In the genomic region with DNA sequence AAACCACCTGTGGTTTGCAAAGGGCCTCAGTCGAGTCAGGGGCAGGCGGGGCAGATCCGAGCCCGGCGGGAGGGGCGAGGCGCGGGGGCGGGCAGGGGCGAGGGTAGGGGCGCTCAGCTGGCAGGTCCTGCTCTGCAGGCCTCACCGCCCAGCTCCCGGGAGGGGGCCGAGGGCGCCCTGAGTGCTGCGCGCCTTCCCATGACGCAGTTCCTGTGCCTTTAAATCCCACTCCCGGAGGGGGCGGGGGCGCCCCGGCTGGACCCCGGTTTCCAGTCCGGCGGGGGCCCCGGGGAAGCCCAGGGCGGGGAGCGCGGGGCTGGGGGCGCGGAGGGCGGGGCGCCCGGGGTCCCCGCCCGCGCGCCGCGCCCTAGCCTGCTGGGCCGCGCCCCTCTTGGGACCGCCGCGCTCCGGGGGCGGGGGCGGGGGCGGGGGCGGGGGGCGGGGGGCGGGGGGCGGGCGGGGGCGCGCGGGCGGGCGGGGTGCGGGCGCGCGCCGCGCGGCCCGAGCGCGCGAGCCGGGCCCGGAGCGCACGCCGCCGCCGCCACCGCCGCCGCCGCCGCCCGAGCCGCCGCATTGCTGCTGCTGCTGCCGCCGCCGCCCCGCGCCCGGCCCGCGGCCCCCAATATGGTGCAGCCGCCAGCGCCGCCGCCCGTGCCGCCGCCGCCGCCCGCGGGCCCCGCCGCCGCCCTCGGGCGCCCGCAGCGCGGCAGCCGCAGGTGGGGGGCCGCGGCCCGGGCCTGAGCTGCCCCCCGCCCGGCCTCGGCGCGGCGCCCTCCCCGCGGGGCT, we compare ENCODE assay signal across 8 cellular contexts. TPM values are rescaled to one million over a fixed set of nuclear protein-coding genes. Genes with fewer than 3 reads are reported as not detected.
DNase-seq lines count a peak whose midpoint lies in the region; ATAC-seq, FAIRE-seq and TF ChIP-seq lines count a peak whose summit lies in the region.

JPH3 (plus strand) TSS at position 504 of the 786 bp plus-strand sequence. CDS start 639 bp downstream, outside the sequence.

- FAIRE-seq in HepG2 (lab: Jason Lieb, UNC) (no peak), urothelium cell line (lab: Jason Lieb, UNC) (peak; percentile 32)

- H2AFZ ChIP-seq in HepG2 (ENCODE audit: low read length), result no peak within 1 kb of the TSS

- H4K20me1 ChIP-seq in HepG2 (ENCODE audit: insufficient read depth, low read length), result no peaks in the 10 kb centered on the region; the same call in 1 of the 2 replicates

- POLR2A ChIA-PET in HepG2 (lab: Yijun Ruan, JAX), result no interaction called here

- peak within 1 kb of the TSS; percentile 46 for H3K4me2 ChIP-seq in HepG2 (ENCODE audit: low read depth, low read length)

- BruUV-seq in HepG2 (replicated peaks; lab: Mats Ljungman, UMichigan), result no TSS peak

- intact Hi-C loops in HepG2 (cut with micrococcal nuclease; ENCODE audit: unreplicated experiment) (loop anchor here (10.0 kb wide), 1 partner anchor 63 kb away; no protein-coding TSS in a partner anchor), right lobe of liver (cut with DNase I) (no loop called here), lower lobe of right lung (cut with DNase I) (no loop called here)

- TF ChIP-seq EP300 in HepG2 (IDR thresholded peaks at IDR 0.05; ENCODE audit: low read depth in 2 of 2, low read length in 2 of 2), result no peak
- no peak for TF ChIP-seq EP300 in HepG2 (CRISPR knock-in tag; IDR thresholded peaks at IDR 0.05; ENCODE audit: borderline replicate concordance)

- H3K4me3 ChIP-seq in HepG2 (replicated peaks in 1 of 3; ENCODE audit: insufficient read depth in 1 of 3, low read depth in 2 of 3, low read length in 3 of 3) (peak within 1 kb of the TSS in 2 of 3 experiments; percentile 20 to 42; a peak in 2 of 6 replicates), right lobe of liver (no peak within 1 kb of the TSS), WERI-Rb-1 (ENCODE audit: low read depth, low read length) (peak within 1 kb of the TSS; percentile 72), iPS-18c (ENCODE audit: insufficient read depth, low read depth, low read length) (peak within 1 kb of the TSS; percentile 87), lower lobe of right lung (no peak within 1 kb of the TSS)

- no peak for TF ChIP-seq CTCF in HepG2 (CRISPR knock-in tag; IDR thresholded peaks at IDR 0.05)
- TF ChIP-seq CTCF in right lobe of liver (IDR thresholded peaks at IDR 0.05), result no peak
- TF ChIP-seq CTCF in WERI-Rb-1 (IDR thresholded peaks at IDR 0.05; ENCODE audit: low read depth, low read length), result no peak
- TF ChIP-seq CTCF in lower lobe of right lung (IDR thresholded peaks at IDR 0.05), result no peak

- H3K27me3 ChIP-seq in HepG2 (ENCODE audit: control insufficient read depth in 1 of 2, insufficient read depth in 2 of 2, low read length in 2 of 2), result peaks cover 39 to 83% of the 10 kb centered on the region in 2 experiments
- H3K27me3 ChIP-seq in right lobe of liver, result peaks cover 0 to 10% of the 10 kb centered on the region in 2 donors
- H3K27me3 ChIP-seq in WERI-Rb-1 (ENCODE audit: insufficient read depth, low read depth, severe bottlenecking), result no peaks in the 10 kb centered on the region
- H3K27me3 ChIP-seq in lower lobe of right lung (ENCODE audit: low read depth), result peaks cover 72% of the 10 kb centered on the region

- WGBS in HepG2 (ENCODE audit: low lambda C conversion rate), result 2% methylated on average over 28 of the region's 124 CpGs
- no CpG with 5 or more reads among the region's 124 CpGs for WGBS in right lobe of liver (ENCODE audit: insufficient coverage, low coverage, low lambda C conversion rate, missing lambda C conversion rate)

- no peaks in the 10 kb centered on the region for H3K36me3 ChIP-seq in HepG2 (replicated peaks in 1 of 2; ENCODE audit: control insufficient read depth in 1 of 2, insufficient read depth in 2 of 2, low read length in 2 of 2)
- H3K36me3 ChIP-seq in right lobe of liver, result no peaks in the 10 kb centered on the region
- no peaks in the 10 kb centered on the region for H3K36me3 ChIP-seq in WERI-Rb-1
- H3K36me3 ChIP-seq in lower lobe of right lung, result no peaks in the 10 kb centered on the region

- ATAC-seq in HepG2 (no peak), right lobe of liver (no peak), lower lobe of right lung (no peak), HG03342 (IDR thresholded peaks at IDR 0.05; ENCODE audit: unreplicated experiment) (no peak)

- CTCF ChIA-PET in HepG2 (lab: Yijun Ruan, JAX; ENCODE audit: low intra/inter-chr PET ratio, low total read pairs), result no interaction called here

- no peak for TF ChIP-seq POLR2A in HepG2 (IDR thresholded peaks at IDR 0.05; ENCODE audit: insufficient read depth in 1 of 2, low read depth in 2 of 2, low read length in 2 of 2)
- no peak for TF ChIP-seq POLR2A in right lobe of liver (IDR thresholded peaks at IDR 0.05)

- H3K27ac ChIP-seq in HepG2 (ENCODE audit: extremely low read length, insufficient read depth, low read length), result no peak within 1 kb of the TSS
- no peak within 1 kb of the TSS for H3K27ac ChIP-seq in right lobe of liver
- peak within 1 kb of the TSS; percentile 46; the same call in 1 of the 2 replicates for H3K27ac ChIP-seq in WERI-Rb-1
- no peak within 1 kb of the TSS for H3K27ac ChIP-seq in lower lobe of right lung

- H3K9ac ChIP-seq in HepG2 (ENCODE audit: insufficient read depth, low read depth, low read length), result no peak within 1 kb of the TSS

- DNase-seq in HepG2 (ENCODE audit: low spot score) (no peak), right lobe of liver (no peak), WERI-Rb-1 (peak; percentile 68), urothelium cell line (ENCODE audit: low spot score) (peak; percentile 91), dermis blood vessel endothelial cell (no peak), lower lobe of right lung (no peak)

- H3K4me1 ChIP-seq in HepG2 (ENCODE audit: insufficient read depth, low read length), result no peaks in the 10 kb centered on the region
- H3K4me1 ChIP-seq in right lobe of liver, result no peaks in the 10 kb centered on the region
- H3K4me1 ChIP-seq in lower lobe of right lung, result no peaks in the 10 kb centered on the region

- in situ Hi-C loops in HepG2 (cut with HindIII; ENCODE audit: extremely low pct_ligation_motif_present, low pct_unique_long_range_greater_than_20kb), result no loop called here

- no peak for TF ChIP-seq RAD21 in HepG2 (CRISPR knock-in tag; IDR thresholded peaks at IDR 0.05)

- no peaks in the 10 kb centered on the region for H3K9me3 ChIP-seq in HepG2 (ENCODE audit: low read length)
- no peaks in the 10 kb centered on the region for H3K9me3 ChIP-seq in right lobe of liver
- no peaks in the 10 kb centered on the region for H3K9me3 ChIP-seq in WERI-Rb-1 (ENCODE audit: severe bottlenecking)
- H3K9me3 ChIP-seq in iPS-18c (ENCODE audit: control insufficient read depth, insufficient read depth, low read length), result no peaks in the 10 kb centered on the region
- H3K9me3 ChIP-seq in lower lobe of right lung, result no peaks in the 10 kb centered on the region

- H3K79me2 ChIP-seq in HepG2 (ENCODE audit: insufficient read depth, low read length), result no peaks in the 10 kb centered on the region

TF ChIP-seq in HepG2, 621 proteins besides CTCF, POLR2A, EP300 and RAD21 (continues in another document):
- TF ChIP-seq SMAD1 (CRISPR knock-in tag; IDR thresholded peaks at IDR 0.05; ENCODE audit: borderline replicate concordance, low read depth), result no peak
- TF ChIP-seq ZFP62 (CRISPR knock-in tag; IDR thresholded peaks at IDR 0.05), result no peak
- no peak for TF ChIP-seq ATRX (CRISPR knock-in tag; IDR thresholded peaks at IDR 0.05; ENCODE audit: borderline replicate concordance)

RNA-seq across cellular contexts. Expression of gene JPH3, which starts in this region (rescaled TPM):
- not detected in 2 replicates for total RNA-seq in HepG2 (2016; rRNA removed; fragmentation: Illumina TruSeq; extraction: Trizol)
- total RNA-seq in HepG2 (2016; cell fraction: cytosol; rRNA removed; fragmentation: Illumina TruSeq; extraction: Trizol; ENCODE audit: low read depth), result not detected in 2 replicates
- not detected in 2 replicates for total RNA-seq in HepG2 (2016; cell fraction: insoluble cytoplasmic fraction; rRNA removed; fragmentation: Illumina TruSeq; extraction: Trizol)
- total RNA-seq in HepG2 (2016; cell fraction: membrane; rRNA removed; fragmentation: Illumina TruSeq; extraction: Trizol), result not detected in 2 replicates
- not detected in 2 replicates for total RNA-seq in HepG2 (2016; cell fraction: nucleus; rRNA removed; fragmentation: Illumina TruSeq; extraction: Trizol)
- not detected in 2 replicates for polyA plus RNA-seq in HepG2 (2011; rRNA removed)
- not detected in 2 replicates for polyA plus RNA-seq in HepG2 (2011; cell fraction: cytosol; rRNA removed)
- polyA plus RNA-seq in HepG2 (2011; cell fraction: nucleus; rRNA removed), result not detected in 2 replicates
- 0.07 and 0.08 TPM in 2 replicates for polyA plus RNA-seq in HepG2 (2012)
- polyA plus RNA-seq in HepG2 (2016; cell fraction: cytosol; fragmentation: Illumina TruSeq; extraction: Trizol; ENCODE audit: low read depth), result not detected in 2 replicates
- not detected in 2 replicates for polyA plus RNA-seq in HepG2 (2016; cell fraction: insoluble cytoplasmic fraction; fragmentation: Illumina TruSeq; extraction: Trizol; ENCODE audit: low read depth)
- not detected in 2 replicates for polyA plus RNA-seq in HepG2 (2016; cell fraction: membrane; fragmentation: Illumina TruSeq; extraction: Trizol; ENCODE audit: low read depth)
- polyA plus RNA-seq in HepG2 (2016; cell fraction: nucleus; fragmentation: Illumina TruSeq; extraction: Trizol; ENCODE audit: insufficient read depth, low read depth), result not detected in 2 replicates
- 0.07 TPM in 1 of 2 replicates, not detected in the other for polyA minus RNA-seq in HepG2 (2011; rRNA and poly(A)+ RNA removed; ENCODE audit: low replicate concordance)
- not detected in 2 replicates for polyA minus RNA-seq in HepG2 (2011; cell fraction: cytosol; rRNA and poly(A)+ RNA removed)
- polyA minus RNA-seq in HepG2 (2011; cell fraction: nucleus; rRNA and poly(A)+ RNA removed), result not detected in 2 replicates
- under 1 TPM in 2 of 6 experiments, not detected in 4; 0.07 to 0.12 TPM for total RNA-seq in right lobe of liver
- total RNA-seq in dermis blood vessel endothelial cell, result 0.34 and 0.51 TPM in 2 replicates
- 0.12 TPM for total RNA-seq in lower lobe of right lung

Comparison
In these comparisons a context has a peak if more than half of its experiments do, and no peak if none do; other contexts are left out.
1. H3K4me3 ChIP-seq: peak in HepG2 (2 of 3), WERI-Rb-1 (single experiment) and iPS-18c (single experiment); none in right lobe of liver (0 of 3) and lower lobe of right lung (single experiment).
2. DNase-seq: peak in WERI-Rb-1 (single experiment) and urothelium cell line (single experiment); none in HepG2 (single experiment), right lobe of liver (0 of 3), dermis blood vessel endothelial cell (single experiment) and lower lobe of right lung (single experiment).